Comparison of ENCODE assay signal across 11 cellular contexts in the genomic region with DNA sequence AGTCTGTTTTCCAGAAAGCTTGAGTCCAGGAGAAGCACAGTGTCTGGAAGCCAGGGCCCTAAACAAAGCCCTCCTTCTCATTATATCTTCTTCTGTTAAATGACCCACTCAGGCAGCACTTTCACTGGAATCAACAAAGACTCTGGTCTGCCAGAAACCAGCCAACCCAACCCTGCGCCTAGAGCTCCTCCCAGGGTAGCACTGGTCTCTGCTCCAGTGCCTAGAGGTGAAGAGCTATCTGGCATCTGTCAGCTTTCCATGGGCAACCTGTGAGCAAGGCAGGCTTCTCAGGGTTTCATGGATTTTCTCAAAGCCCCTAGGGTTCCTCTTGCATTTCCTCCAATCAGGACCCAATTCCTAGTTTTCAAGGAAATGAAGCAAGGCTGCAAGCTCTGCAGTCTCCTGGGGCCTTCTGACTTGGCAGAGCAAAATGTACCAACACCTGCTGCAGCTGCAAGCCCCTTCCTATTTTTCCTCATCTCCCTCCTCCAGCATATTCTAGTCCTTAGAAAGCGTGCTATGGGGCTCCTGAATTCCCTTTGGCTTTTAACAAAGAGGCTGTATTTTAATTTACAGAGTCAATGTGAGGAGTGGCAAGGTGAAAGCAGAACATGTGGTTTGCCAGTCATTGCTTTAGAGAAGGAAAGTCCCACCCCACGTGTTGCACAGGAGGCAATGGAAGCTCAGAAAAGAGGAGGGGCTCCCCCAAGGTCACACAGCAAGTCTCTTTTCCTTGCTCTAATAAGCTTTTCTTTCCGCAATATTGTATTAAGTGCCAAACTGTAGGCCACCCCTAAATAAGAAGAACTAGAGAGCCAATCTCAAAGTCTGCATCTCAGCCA. TPM values are rescaled to one million over a fixed set of nuclear protein-coding genes. Genes with fewer than 3 reads are reported as not detected.
A peak's percentile ranks its signal among the peaks of the same experiment; 100 is the strongest.
DNase-seq lines count a peak whose midpoint lies in the region; ATAC-seq and TF ChIP-seq lines count a peak whose summit lies in the region.
"Had no signal": no experiment of that assay in that cellular context is flagged by ENCODE, and none has a peak within 500 bp of the region (broad histone marks: within the 10 kb centered on the region; RNA-seq: fewer than 3 reads in every experiment).

No MANE protein-coding gene starts in this region.

- TF ChIP-seq CTCF in mucosa of descending colon (IDR thresholded peaks at IDR 0.05) (no peak), nephron progenitor cell (IDR thresholded peaks at IDR 0.05) (no peak)

- H3K4me1 ChIP-seq in mucosa of descending colon (ENCODE audit: low read depth), result no peaks in the 10 kb centered on the region

- no peak overlapping the region for H3K27ac Mint-ChIP-seq in nephron progenitor cell
- H3K27ac Mint-ChIP-seq: activated CD4-positive, alpha-beta memory T cell treated with anti-CD3 and anti-CD28 coated beads, Interleukin-2, amount 10 ng/mL, durations not matched to agents 7 days and 5 days had no signal

- H3K4me3 Mint-ChIP-seq in nephron progenitor cell, result no peak overlapping the region
- H3K4me3 Mint-ChIP-seq: activated CD4-positive, alpha-beta memory T cell treated with anti-CD3 and anti-CD28 coated beads, Interleukin-2, amount 10 ng/mL, durations not matched to agents 7 days and 5 days had no signal

- H3K4me3 ChIP-seq in mucosa of descending colon, result no peak overlapping the region

- DNase-seq in HUDEP-2 (lab: John Stamatoyannopoulos, UW; ENCODE audit: unreplicated experiment in 76 of 76) (peak in 54 of 76 experiments; percentile 4 to 74 (median 38)), mucosa of descending colon (no peak), DMS153 (lab: John Stamatoyannopoulos, UW) (no peak), nephron progenitor cell (no peak), dermis blood vessel endothelial cell (no peak)
- DNase-seq: activated CD4-positive, alpha-beta memory T cell treated with anti-CD3 and anti-CD28 coated beads, Interleukin-2, amount 10 ng/mL, durations not matched to agents 7 days and 5 days; brain microvascular endothelial cell; naive thymus-derived CD8-positive, alpha-beta T cell had no signal

- H3K27me3 Mint-ChIP-seq in nephron progenitor cell (ENCODE audit: low read depth, poor library complexity), result peaks cover 6% of the 10 kb centered on the region

- intact Hi-C loops in mucosa of descending colon (cut with DNase I, micrococcal nuclease), result no loop called here

- ATAC-seq in GM18858 (IDR thresholded peaks at IDR 0.05; ENCODE audit: unreplicated experiment), result peak; percentile 79
- peak; percentile 72 for ATAC-seq in GM21825 (IDR thresholded peaks at IDR 0.05; ENCODE audit: unreplicated experiment)
- peak; percentile 45 for ATAC-seq in mucosa of descending colon
- ATAC-seq: Panc1 had no signal

- H3K36me3 Mint-ChIP-seq in nephron progenitor cell (ENCODE audit: low read depth), result no peaks in the 10 kb centered on the region
- H3K36me3 Mint-ChIP-seq: naive thymus-derived CD8-positive, alpha-beta T cell had no signal

- H3K9me3 ChIP-seq in mucosa of descending colon, result no peaks in the 10 kb centered on the region

- no peaks in the 10 kb centered on the region for H3K36me3 ChIP-seq in mucosa of descending colon (ENCODE audit: low read depth)
- H3K36me3 ChIP-seq: brain microvascular endothelial cell had no signal

- H3K4me1 Mint-ChIP-seq in nephron progenitor cell, result peaks cover 16% of the 10 kb centered on the region
- H3K4me1 Mint-ChIP-seq: activated CD4-positive, alpha-beta memory T cell treated with anti-CD3 and anti-CD28 coated beads, Interleukin-2, amount 10 ng/mL, durations not matched to agents 7 days and 5 days had no signal

- H3K9me3 Mint-ChIP-seq in nephron progenitor cell, result no peaks in the 10 kb centered on the region
- H3K9me3 Mint-ChIP-seq: activated CD4-positive, alpha-beta memory T cell treated with anti-CD3 and anti-CD28 coated beads, Interleukin-2, amount 10 ng/mL, durations not matched to agents 7 days and 5 days; naive thymus-derived CD8-positive, alpha-beta T cell had no signal

RNA-seq across cellular contexts. Expression of a gene that starts 32.9 kb away (rescaled TPM):
- total RNA-seq in mucosa of descending colon, result 10 to 100 TPM in 1 of 3 donors, 1 to 10 TPM in 2; 1.5 to 16.4 (median 2.0) TPM
- not detected in 2 replicates for total RNA-seq in dermis blood vessel endothelial cell

Comparison
In these comparisons a context has a peak if more than half of its experiments do, and no peak if none do; other contexts are left out.
1. DNase-seq: peak in HUDEP-2 (54 of 76); none in mucosa of descending colon (0 of 3), DMS153 (single experiment), nephron progenitor cell (single experiment) and dermis blood vessel endothelial cell (single experiment).
2. Peak in every context shown above with its lines, with median percentiles within 50 percentile points of each other: ATAC-seq.